8 cellular contexts compared by ENCODE assay signal in the genomic region with DNA sequence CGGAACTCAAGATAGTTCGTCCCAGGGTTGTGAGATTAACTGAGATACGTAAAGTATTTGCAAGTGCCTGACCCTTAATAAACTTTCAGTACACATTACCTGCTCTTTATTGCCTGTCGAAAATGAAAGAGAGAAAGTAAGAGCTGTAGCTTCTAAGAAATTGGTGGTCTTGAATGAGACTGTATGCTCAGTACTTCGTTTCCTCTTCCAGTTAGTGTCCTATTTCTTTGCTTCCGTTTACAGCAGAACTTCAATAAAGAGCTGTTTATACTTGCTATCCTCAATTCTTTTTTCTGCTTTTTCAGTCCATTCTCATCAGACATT. TPM values are rescaled to one million over a fixed set of nuclear protein-coding genes. Genes with fewer than 3 reads are reported as not detected.
DNase-seq lines count a peak whose midpoint lies in the region; ATAC-seq and TF ChIP-seq lines count a peak whose summit lies in the region.

No MANE protein-coding gene starts in this region.

- TF ChIP-seq POLR2A in heart left ventricle (IDR thresholded peaks at IDR 0.05) = no peak

- H3K4me3 ChIP-seq in heart left ventricle (peak overlapping the region; percentile 55 to 87 (median 76)), iPS DF 6.9 (ENCODE audit: low read length) (peak overlapping the region; percentile 67; the same call in 1 of the 2 replicates)

- no peaks in the 10 kb centered on the region for H3K27me3 Mint-ChIP-seq in T-helper 1 cell treated with Interleukin-12 subunit alpha and Interleukin-12 subunit beta and Interleukin-4 antibody, amounts not matched to agents 30 μg/mL and 1 μg/mL, for 36 hours (ENCODE audit: low read depth)
- peaks cover 17% of the 10 kb centered on the region for H3K27me3 Mint-ChIP-seq in stimulated activated naive CD8-positive, alpha-beta T cell treated with anti-CD3 and anti-CD28 coated beads, Interleukin-15, Interleukin-2, amounts not matched to agents 100 ng/mL and 50 ng/mL, for 24 hours

- H3K27ac Mint-ChIP-seq in T-helper 1 cell treated with Interleukin-12 subunit alpha and Interleukin-12 subunit beta and Interleukin-4 antibody, amounts not matched to agents 30 μg/mL and 1 μg/mL, for 36 hours = peak overlapping the region; percentile 94
- H3K27ac Mint-ChIP-seq in stimulated activated naive CD8-positive, alpha-beta T cell treated with anti-CD3 and anti-CD28 coated beads, Interleukin-15, Interleukin-2, amounts not matched to agents 100 ng/mL and 50 ng/mL, for 24 hours = peak overlapping the region; percentile 99

- H3K9me3 ChIP-seq in heart left ventricle (peaks cover 0 to 15% (median 0%) of the 10 kb centered on the region in 12 donors), iPS DF 6.9 (ENCODE audit: control insufficient read depth, insufficient read depth, low read length) (no peaks in the 10 kb centered on the region)

- H3K36me3 ChIP-seq in heart left ventricle = no peaks in the 10 kb centered on the region
- H3K36me3 ChIP-seq in iPS DF 6.9 (ENCODE audit: control insufficient read depth, insufficient read depth, low read length) = no peaks in the 10 kb centered on the region

- H3K9me3 Mint-ChIP-seq in T-helper 1 cell treated with Interleukin-12 subunit alpha and Interleukin-12 subunit beta and Interleukin-4 antibody, amounts not matched to agents 30 μg/mL and 1 μg/mL, for 36 hours = peaks cover 4% of the 10 kb centered on the region
- peaks cover 9% of the 10 kb centered on the region for H3K9me3 Mint-ChIP-seq in stimulated activated naive CD8-positive, alpha-beta T cell treated with anti-CD3 and anti-CD28 coated beads, Interleukin-15, Interleukin-2, amounts not matched to agents 100 ng/mL and 50 ng/mL, for 24 hours

- H3K27me3 ChIP-seq in heart left ventricle (peaks cover 0 to 10% (median 0%) of the 10 kb centered on the region in 9 donors), iPS DF 6.9 (ENCODE audit: control insufficient read depth, insufficient read depth, low read length) (no peaks in the 10 kb centered on the region)

- H3K4me1 ChIP-seq in heart left ventricle = peaks cover 0 to 21% (median 13%) of the 10 kb centered on the region in 12 donors
- 0 out of 2 replicates have a peak, but pooled peaks cover 1% of the 10 kb centered on the region for H3K4me1 ChIP-seq in iPS DF 6.9 (ENCODE audit: control insufficient read depth, insufficient read depth, low read length)

- peak overlapping the region; percentile 92 for H3K4me3 Mint-ChIP-seq in T-helper 1 cell treated with Interleukin-12 subunit alpha and Interleukin-12 subunit beta and Interleukin-4 antibody, amounts not matched to agents 30 μg/mL and 1 μg/mL, for 36 hours
- peak overlapping the region; percentile 97 for H3K4me3 Mint-ChIP-seq in stimulated activated naive CD8-positive, alpha-beta T cell treated with anti-CD3 and anti-CD28 coated beads, Interleukin-15, Interleukin-2, amounts not matched to agents 100 ng/mL and 50 ng/mL, for 24 hours

- ATAC-seq in heart left ventricle (peak in 1 of 4 donors; percentile 6), left cardiac atrium (no peak), HG03039 (IDR thresholded peaks at IDR 0.05; ENCODE audit: unreplicated experiment) (peak; percentile 25)

- intact Hi-C loops in heart left ventricle (cut with DNase I) = loop anchor here in 6 of 10 donors (5.0 to 10.0 kb wide), 4 partner anchors 112 to 222 kb away; partner anchors contain the start of gene LOX (in 3 of the 6)
- intact Hi-C loops in left cardiac atrium (cut with DNase I) = loop anchor here in 1 of 2 donors (10.0 kb wide), 1 partner anchor 232 kb away; no protein-coding TSS in a partner anchor

- peaks cover 12% of the 10 kb centered on the region for H3K36me3 Mint-ChIP-seq in T-helper 1 cell treated with Interleukin-12 subunit alpha and Interleukin-12 subunit beta and Interleukin-4 antibody, amounts not matched to agents 30 μg/mL and 1 μg/mL, for 36 hours (ENCODE audit: low read depth)
- H3K36me3 Mint-ChIP-seq in stimulated activated naive CD8-positive, alpha-beta T cell treated with anti-CD3 and anti-CD28 coated beads, Interleukin-15, Interleukin-2, amounts not matched to agents 100 ng/mL and 50 ng/mL, for 24 hours (ENCODE audit: low read depth) = peaks cover 23% of the 10 kb centered on the region

- no peak for DNase-seq in heart left ventricle
- no peak for DNase-seq in left cardiac atrium
- DNase-seq in iPS DF 6.9 (ENCODE audit: low read depth, low spot score) = no peak
- no peak for DNase-seq in caudate nucleus (lab: John Stamatoyannopoulos, UW)
- no peak for DNase-seq in activated gamma-delta T cell treated with Interleukin-2 at 50 U/mL for 16 hours

- H3K4me1 Mint-ChIP-seq in T-helper 1 cell treated with Interleukin-12 subunit alpha and Interleukin-12 subunit beta and Interleukin-4 antibody, amounts not matched to agents 30 μg/mL and 1 μg/mL, for 36 hours (ENCODE audit: low read depth) = peaks cover 31% of the 10 kb centered on the region
- H3K4me1 Mint-ChIP-seq in stimulated activated naive CD8-positive, alpha-beta T cell treated with anti-CD3 and anti-CD28 coated beads, Interleukin-15, Interleukin-2, amounts not matched to agents 100 ng/mL and 50 ng/mL, for 24 hours (ENCODE audit: low read depth) = peaks cover 47% of the 10 kb centered on the region

- WGBS in heart left ventricle, 4 donors = 0 to 1% (median 0%) methylated on average over 6 of the region's 6 CpGs
- no CpG with 5 or more reads among the region's 6 CpGs for WGBS in iPS DF 6.9 (ENCODE audit: insufficient coverage, insufficient read length)

- H3K27ac ChIP-seq in heart left ventricle (peak overlapping the region in 11 of 12 donors; percentile 13 to 79 (median 48)), iPS DF 6.9 (ENCODE audit: low read length) (no peak overlapping the region), caudate nucleus (ENCODE audit: low read depth, low read length) (no peak overlapping the region)

- TF ChIP-seq CTCF in heart left ventricle (IDR thresholded peaks at IDR 0.05) = no peak

RNA-seq across cellular contexts. Expression of gene SRFBP1, which starts 0.5 kb away (rescaled TPM):
- 1 to 10 TPM; 5.1 to 9.8 (median 8.0) TPM for total RNA-seq in heart left ventricle
- 1 to 10 TPM; 1.8 to 5.8 TPM for polyA plus RNA-seq in heart left ventricle
- total RNA-seq in left cardiac atrium = 10 to 100 TPM in 1 of 2 donors, 1 to 10 TPM in 1; 8.7 to 10.5 TPM

Comparison
In these comparisons a context has a peak if more than half of its experiments do, and no peak if none do; other contexts are left out.
1. H3K27ac ChIP-seq: peak in heart left ventricle (11 of 12); none in iPS DF 6.9 (single experiment) and caudate nucleus (single experiment).